ENCODE assay signal across 40 cellular contexts in genomic region chr1:239989990-239990389, GRCh38.
"Had no signal": no experiment of that assay in that cellular context is flagged by ENCODE, and none has a peak within 500 bp of the region (broad histone marks: within the 10 kb centered on the region; RNA-seq: fewer than 3 reads in every experiment).

No MANE protein-coding gene starts in this region.

- H3K4me3 Mint-ChIP-seq: activated naive CD4-positive, alpha-beta T cell treated with anti-CD3 and anti-CD28 coated beads for 36 hours; activated naive CD4-positive, alpha-beta T cell treated with anti-CD3 and anti-CD28 coated beads, Interleukin-2, amount 10 ng/mL, durations not matched to agents 7 days and 5 days; activated naive CD4-positive, alpha-beta T cell treated with anti-CD3 and anti-CD28 coated beads, Interleukin-2, amount 50 U/mL, for 24 hours; activated naive CD8-positive, alpha-beta T cell; activated naive CD8-positive, alpha-beta T cell treated with anti-CD3 and anti-CD28 coated beads for 36 hours; activated naive CD8-positive, alpha-beta T cell treated with anti-CD3 and anti-CD28 coated beads, Interleukin-2, amount 10 ng/mL, durations not matched to agents 7 days and 5 days; activated naive CD8-positive, alpha-beta T cell treated with anti-CD3 and anti-CD28 coated beads, Interleukin-2, amount 50 U/mL, for 24 hours; activated T-cell treated with anti-CD3 and anti-CD28 coated beads, Interleukin-2, amount 50 U/mL, for 24 hours; activated T-cell treated with anti-CD3 and anti-CD28 coated beads, Interleukin-2, amount 50 U/mL, for 4 hours; activated T-cell treated with anti-CD3 and anti-CD28 coated beads, Interleukin-2, amount 50 U/mL, for 72 hours; activated T-helper 1 cell treated with anti-CD3 and anti-CD28 coated beads, Interleukin-12 subunit alpha, Interleukin-12 subunit beta, Interleukin-2, Interleukin-4 antibody, amounts not matched to agents 30 ng/mL and 10 ng/mL and 1 ng/mL, durations not matched to agents 14 hours and 24 hours and 36 hours; activated T-helper 17 cell treated with anti-CD3 and anti-CD28 coated beads, Interleukin-2, amount 50 U/mL, for 72 hours; brain; central memory CD8-positive, alpha-beta T cell had no signal

- H3K4me1 ChIP-seq: adrenal gland, ascending aorta, body of pancreas, breast epithelium had no signal

- H3K27ac ChIP-seq: adrenal gland, ascending aorta, body of pancreas, brain microvascular endothelial cell, breast epithelium, cardiac muscle cell had no signal

- DNase-seq: activated effector memory CD4-positive, alpha-beta T cell treated with anti-CD3 and anti-CD28 coated beads, Interleukin-2, amount 50 U/mL, for 16 hours; activated effector memory CD4-positive, alpha-beta T cell treated with Interleukin-2 at 50 U/mL for 16 hours; activated gamma-delta T cell; activated gamma-delta T cell treated with Interleukin-2 at 50 U/mL for 16 hours; activated naive CD4-positive, alpha-beta T cell; activated naive CD4-positive, alpha-beta T cell treated with anti-CD3 and anti-CD28 coated beads for 36 hours; activated naive CD4-positive, alpha-beta T cell treated with anti-CD3 and anti-CD28 coated beads, Interleukin-2, amount 10 ng/mL, durations not matched to agents 7 days and 5 days; activated naive CD4-positive, alpha-beta T cell treated with anti-CD3 and anti-CD28 coated beads, Interleukin-2, amount 50 U/mL, for 16 hours; activated naive CD4-positive, alpha-beta T cell treated with Interleukin-2 at 50 U/mL for 16 hours; activated naive CD8-positive, alpha-beta T cell treated with anti-CD3 and anti-CD28 coated beads for 36 hours; activated naive CD8-positive, alpha-beta T cell treated with anti-CD3 and anti-CD28 coated beads, Interleukin-2, amount 10 ng/mL, durations not matched to agents 7 days and 5 days; activated naive CD8-positive, alpha-beta T cell treated with anti-CD3 and anti-CD28 coated beads, Interleukin-2, amount 50 U/mL, for 24 hours; activated T-cell treated with anti-CD3 and anti-CD28 coated beads, Interleukin-2, amount 50 U/mL, for 1 hour; activated T-cell treated with anti-CD3 and anti-CD28 coated beads, Interleukin-2, amount 50 U/mL, for 24 hours; activated T-cell treated with anti-CD3 and anti-CD28 coated beads, Interleukin-2, amount 50 U/mL, for 4 hours; activated T-cell treated with anti-CD3 and anti-CD28 coated beads, Interleukin-2, amount 50 U/mL, for 48 hours; activated T-cell treated with anti-CD3 and anti-CD28 coated beads, Interleukin-2, amount 50 U/mL, for 72 hours; adrenal gland; amniotic stem cell; amygdala; anterior cingulate cortex; aorta; body of pancreas; brain microvascular endothelial cell; caudate nucleus; central memory CD4-positive, alpha-beta T cell; cerebellar nuclear complex had no signal

- FAIRE-seq: astrocyte, bronchial epithelial cell had no signal

- H3K27ac Mint-ChIP-seq: activated naive CD4-positive, alpha-beta T cell treated with anti-CD3 and anti-CD28 coated beads for 36 hours; activated naive CD4-positive, alpha-beta T cell treated with anti-CD3 and anti-CD28 coated beads, Interleukin-2, amount 10 ng/mL, durations not matched to agents 7 days and 5 days; activated naive CD4-positive, alpha-beta T cell treated with anti-CD3 and anti-CD28 coated beads, Interleukin-2, amount 50 U/mL, for 24 hours; activated naive CD4-positive, alpha-beta T cell treated with anti-CD3 and anti-CD28 coated beads, Interleukin-2, amount 50 U/mL, for 72 hours; activated naive CD8-positive, alpha-beta T cell; activated naive CD8-positive, alpha-beta T cell treated with anti-CD3 and anti-CD28 coated beads for 36 hours; activated naive CD8-positive, alpha-beta T cell treated with anti-CD3 and anti-CD28 coated beads, Interleukin-2, amount 10 ng/mL, durations not matched to agents 7 days and 5 days; activated naive CD8-positive, alpha-beta T cell treated with anti-CD3 and anti-CD28 coated beads, Interleukin-2, amount 50 U/mL, for 24 hours; activated T-cell treated with anti-CD3 and anti-CD28 coated beads, Interleukin-2, amount 50 U/mL, for 24 hours; activated T-cell treated with anti-CD3 and anti-CD28 coated beads, Interleukin-2, amount 50 U/mL, for 72 hours; activated T-helper 1 cell treated with anti-CD3 and anti-CD28 coated beads, Interleukin-12 subunit alpha, Interleukin-12 subunit beta, Interleukin-2, Interleukin-4 antibody, amounts not matched to agents 30 ng/mL and 10 ng/mL and 1 ng/mL, durations not matched to agents 14 hours and 24 hours and 36 hours; activated T-helper 17 cell treated with anti-CD3 and anti-CD28 coated beads, Interleukin-2, amount 50 U/mL, for 72 hours; activated T-helper 2 cell treated with anti-CD3 and anti-CD28 coated beads, Interferon-gamma antibody, Interleukin-2, Interleukin-4, amounts not matched to agents 10 μg/mL and 5 μg/mL and 100 μg/mL, durations not matched to agents 14 hours and 24 hours and 36 hours; brain had no signal

- H3K4me3 ChIP-seq: adrenal gland, ascending aorta, body of pancreas, breast epithelium, cardiac muscle cell had no signal

- H3K4me1 Mint-ChIP-seq: activated naive CD4-positive, alpha-beta T cell treated with anti-CD3 and anti-CD28 coated beads, Interleukin-2, amount 10 ng/mL, durations not matched to agents 7 days and 5 days; activated naive CD4-positive, alpha-beta T cell treated with anti-CD3 and anti-CD28 coated beads, Interleukin-2, amount 50 U/mL, for 24 hours; activated naive CD8-positive, alpha-beta T cell treated with anti-CD3 and anti-CD28 coated beads for 36 hours; activated naive CD8-positive, alpha-beta T cell treated with anti-CD3 and anti-CD28 coated beads, Interleukin-2, amount 10 ng/mL, durations not matched to agents 7 days and 5 days; activated naive CD8-positive, alpha-beta T cell treated with anti-CD3 and anti-CD28 coated beads, Interleukin-2, amount 50 U/mL, for 24 hours; activated T-helper 17 cell treated with anti-CD3 and anti-CD28 coated beads, Interleukin-2, amount 50 U/mL, for 72 hours; brain; central memory CD8-positive, alpha-beta T cell had no signal

- H3K36me3 ChIP-seq: ascending aorta, brain microvascular endothelial cell, breast epithelium, cardiac muscle cell had no signal

- H3K27me3 ChIP-seq: ascending aorta, body of pancreas, brain microvascular endothelial cell, cardiac muscle cell had no signal

- H3K36me3 Mint-ChIP-seq: activated naive CD8-positive, alpha-beta T cell; activated naive CD8-positive, alpha-beta T cell treated with anti-CD3 and anti-CD28 coated beads, Interleukin-2, amount 10 ng/mL, durations not matched to agents 7 days and 5 days; brain had no signal

- H3K9me3 ChIP-seq: adrenal gland, ascending aorta, body of pancreas had no signal

- H3K27me3 Mint-ChIP-seq: activated naive CD4-positive, alpha-beta T cell treated with anti-CD3 and anti-CD28 coated beads, Interleukin-2, amount 10 ng/mL, durations not matched to agents 7 days and 5 days had no signal
